ENCODE assay signal across 8 cellular contexts in genomic region chr19:53432088-53432661, GRCh38. TPM values are rescaled to one million over a fixed set of nuclear protein-coding genes. Genes with fewer than 3 reads are reported as not detected.
DNase-seq lines count a peak whose midpoint lies in the region; ATAC-seq and TF ChIP-seq lines count a peak whose summit lies in the region.

No MANE protein-coding gene starts in this region.

- TF ChIP-seq POLR2A in Peyer's patch (IDR thresholded peaks at IDR 0.05) = no peak

- H3K36me3 ChIP-seq in Peyer's patch (peaks cover 0 to 19% (median 0%) of the 10 kb centered on the region in 3 donors), liver (ENCODE audit: control insufficient read depth in 4 of 4, insufficient read depth in 3 of 4, low read depth in 1 of 4, low read length in 3 of 4) (peaks cover 0 to 14% (median 4%) of the 10 kb centered on the region in 4 donors)

- ATAC-seq in HG02885 (IDR thresholded peaks at IDR 0.05; ENCODE audit: poor library complexity, unreplicated experiment) = peak; percentile 24
- peak; percentile 4 for ATAC-seq in stimulated activated naive CD8-positive, alpha-beta T cell treated with anti-CD3 and anti-CD28 coated beads, Interleukin-15, Interleukin-2, amounts not matched to agents 100 U/mL and 50 U/mL, for 24 hours

- H3K4me1 ChIP-seq in Peyer's patch (no peaks in the 10 kb centered on the region), liver (ENCODE audit: control insufficient read depth in 4 of 4, insufficient read depth in 4 of 4, low read length in 3 of 4) (peaks cover 0 to 5% (median 2%) of the 10 kb centered on the region in 4 donors)

- WGBS in liver = 1% methylated on average over 30 of the region's 30 CpGs

- peak overlapping the region; percentile 61 to 82 (median 66) for H3K4me3 ChIP-seq in Peyer's patch
- peak overlapping the region; percentile 63 to 72 (median 65) for H3K4me3 ChIP-seq in liver (ENCODE audit: low read depth in 1 of 3, low read length in 3 of 3)

- TF ChIP-seq CTCF in Peyer's patch (IDR thresholded peaks at IDR 0.05) (no peak), liver (IDR thresholded peaks at IDR 0.05; ENCODE audit: low read depth, low read length, missing input control) (no peak)

- no peak for TF ChIP-seq RAD21 in liver (IDR thresholded peaks at IDR 0.05)

- DNase-seq in NCI-H748 (lab: John Stamatoyannopoulos, UW; ENCODE audit: unreplicated experiment) (peak; percentile 50), NCI-H748 treated with DMSO at 0.1 percent for 48 hours (lab: John Stamatoyannopoulos, UW) (no peak), Peyer's patch (peak in 2 of 3 donors; percentile 18 to 53), cerebellar cortex (ENCODE audit: low spot score) (peak; percentile 18), kidney glomerular epithelial cell (lab: John Stamatoyannopoulos, UW) (no peak)
- peak; percentile 27 for DNase-seq in stimulated activated naive CD8-positive, alpha-beta T cell treated with anti-CD3 and anti-CD28 coated beads, Interleukin-15, Interleukin-2, amounts not matched to agents 100 U/mL and 50 U/mL, for 24 hours

- H3K9me3 ChIP-seq in Peyer's patch (no peaks in the 10 kb centered on the region), liver (ENCODE audit: control insufficient read depth in 4 of 4, low read length in 3 of 4) (peaks cover 0 to 18% (median 3%) of the 10 kb centered on the region in 4 donors)

- H3K27me3 ChIP-seq in Peyer's patch (no peaks in the 10 kb centered on the region), liver (ENCODE audit: control insufficient read depth in 4 of 4, insufficient read depth in 4 of 4, low read length in 3 of 4) (no peaks in the 10 kb centered on the region)

- H3K9ac ChIP-seq in liver (ENCODE audit: low read depth in 1 of 2, low read length in 2 of 2) = peak overlapping the region; percentile 41 to 81

- peak overlapping the region; percentile 66 to 79 (median 75) for H3K27ac ChIP-seq in Peyer's patch
- peak overlapping the region in 1 of 2 donors; percentile 75 for H3K27ac ChIP-seq in liver (ENCODE audit: low read depth in 1 of 2, low read length in 2 of 2)

TF ChIP-seq in liver, 16 proteins besides CTCF, POLR2A, EP300 and RAD21:
- TF ChIP-seq ATF3 (IDR thresholded peaks at IDR 0.05) (no peak), ZBTB33 (IDR thresholded peaks at IDR 0.05) (no peak), SP1 (IDR thresholded peaks at IDR 0.05) (no peak), RXRA (IDR thresholded peaks at IDR 0.05) (no peak), NR2F2 (IDR thresholded peaks at IDR 0.05) (no peak), JUND (IDR thresholded peaks at IDR 0.05) (no peak), TAF1 (conservative IDR thresholded peaks at IDR 0.05) (no peak), FOXA1 (IDR thresholded peaks at IDR 0.05) (no peak), YY1 (IDR thresholded peaks at IDR 0.05) (no peak), HNF4A (conservative IDR thresholded peaks at IDR 0.05) (no peak), EGR1 (IDR thresholded peaks at IDR 0.05; ENCODE audit: low read depth in 2 of 2) (no peak), GABPA (IDR thresholded peaks at IDR 0.05 in 1 of 2, conservative IDR thresholded peaks at IDR 0.05 in 1 of 2) (no peak), REST (IDR thresholded peaks at IDR 0.05) (no peak), MAX (IDR thresholded peaks at IDR 0.05) (no peak), HNF4G (IDR thresholded peaks at IDR 0.05) (no peak), FOXA2 (IDR thresholded peaks at IDR 0.05) (no peak)

RNA-seq across cellular contexts. Expression of gene ZNF761, which starts 0.4 kb away (rescaled TPM):
- total RNA-seq in Peyer's patch (10 to 100 TPM in 2 of 4 donors, 1 to 10 TPM in 2; 6.8 to 24.8 (median 9.5) TPM), liver (1 to 10 TPM; 6.2 to 6.3 TPM)
- 1 to 10 TPM; 2.7 to 4.0 TPM for polyA plus RNA-seq in liver

RNA-seq across cellular contexts. Expression of gene ZNF813, which starts 35.4 kb away (rescaled TPM):
- total RNA-seq in Peyer's patch = 10 to 100 TPM in 1 of 4 donors, 1 to 10 TPM in 3; 3.0 to 27.2 (median 5.8) TPM
- total RNA-seq in liver = 1 to 10 TPM; 1.9 to 4.1 TPM
- polyA plus RNA-seq in liver = under 1 TPM; 0.35 to 0.57 TPM

RNA-seq across cellular contexts. Expression of gene ZNF765, which starts 37.2 kb away (rescaled TPM):
- total RNA-seq in Peyer's patch (10 to 100 TPM in 2 of 4 donors, 1 to 10 TPM in 2; 7.5 to 17.1 (median 12.0) TPM), liver (1 to 10 TPM; 8.0 to 8.5 TPM)
- 1 to 10 TPM; 1.3 to 2.4 TPM for polyA plus RNA-seq in liver

Comparison
In these comparisons a context has a peak if more than half of its experiments do, and no peak if none do; other contexts are left out.
1. DNase-seq: peak in NCI-H748 (single experiment), Peyer's patch (2 of 3), cerebellar cortex (single experiment) and stimulated activated naive CD8-positive, alpha-beta T cell treated with anti-CD3 and anti-CD28 coated beads, Interleukin-15, Interleukin-2, amounts not matched to agents 100 U/mL and 50 U/mL, for 24 hours (single experiment); none in NCI-H748 treated with DMSO at 0.1 percent for 48 hours (single experiment) and kidney glomerular epithelial cell (single experiment).